ENCODE assay signal across 9 cellular contexts in the genomic region with DNA sequence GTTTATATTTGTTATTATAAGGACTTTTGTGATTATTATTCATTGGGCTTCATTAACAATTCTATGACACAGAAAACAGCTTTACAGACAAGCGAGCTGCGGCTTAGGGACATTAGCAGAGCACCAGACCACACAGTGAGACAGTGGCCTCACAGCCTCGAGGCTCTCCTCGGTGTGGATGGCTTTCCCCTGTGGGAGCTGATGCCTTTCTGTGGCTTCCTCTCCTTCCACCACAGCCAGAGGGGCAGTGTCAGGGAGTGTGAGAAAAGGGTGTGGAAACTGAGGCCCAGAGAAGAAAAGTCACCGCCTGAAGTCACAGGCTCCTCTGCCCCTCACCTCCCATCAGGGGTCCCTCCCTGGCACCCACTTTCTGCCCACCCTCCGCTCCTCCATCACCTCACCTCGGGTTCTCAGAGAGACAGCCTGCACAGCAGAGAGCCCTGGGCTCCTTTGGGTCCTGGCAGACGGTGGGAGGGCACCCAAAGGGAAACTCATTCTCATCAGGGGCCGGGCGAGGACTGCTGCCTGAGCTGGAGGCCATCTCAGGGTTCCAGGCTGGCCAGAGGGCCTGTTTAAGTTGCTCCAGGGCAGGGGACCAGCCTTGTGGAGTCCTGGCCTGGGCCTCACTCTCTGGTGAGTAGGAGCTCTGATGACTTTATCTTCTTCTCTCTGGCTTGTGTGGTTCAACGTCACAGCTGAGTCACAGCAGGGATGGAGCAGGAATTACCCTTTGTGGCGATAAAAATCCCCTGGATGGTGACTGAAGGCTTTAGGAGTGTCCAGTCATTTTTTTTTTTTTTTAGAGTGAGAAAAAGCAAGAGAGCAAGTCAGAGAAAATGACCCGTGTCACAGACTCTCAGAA. TPM values are rescaled to one million over a fixed set of nuclear protein-coding genes. Genes with fewer than 3 reads are reported as not detected.
DNase-seq lines count a peak whose midpoint lies in the region; ATAC-seq and TF ChIP-seq lines count a peak whose summit lies in the region.
"Had no signal": no experiment of that assay in that cellular context is flagged by ENCODE, and none has a peak within 500 bp of the region (broad histone marks: within the 10 kb centered on the region; RNA-seq: fewer than 3 reads in every experiment).

No MANE protein-coding gene starts in this region.

- ATAC-seq in Right ventricle myocardium inferior: peak; percentile 15
- peak; percentile 29 for ATAC-seq in HG03521 (IDR thresholded peaks at IDR 0.05; ENCODE audit: unreplicated experiment)
- peak; percentile 37 for ATAC-seq in activated CD8-positive, alpha-beta T cell treated with anti-CD3 and anti-CD28 coated beads, Interleukin-2, amount 10 ng/mL, durations not matched to agents 7 days and 5 days

- no peaks in the 10 kb centered on the region for H3K27me3 Mint-ChIP-seq in activated CD8-positive, alpha-beta T cell treated with anti-CD3 and anti-CD28 coated beads, Interleukin-2, amount 10 ng/mL, durations not matched to agents 7 days and 5 days (ENCODE audit: low read depth)

- H3K9me3 Mint-ChIP-seq in activated CD8-positive, alpha-beta T cell treated with anti-CD3 and anti-CD28 coated beads, Interleukin-2, amount 10 ng/mL, durations not matched to agents 7 days and 5 days (ENCODE audit: insufficient read depth): no peaks in the 10 kb centered on the region

- CTCF ChIA-PET in activated CD8-positive, alpha-beta T cell treated with anti-CD3 and anti-CD28 coated beads, Interleukin-2, amount 10 ng/mL, durations not matched to agents 7 days and 5 days (lab: Charles Lee): interaction anchor here (0.7 to 4.9 kb wide), 11 partner anchors 7 to 196 kb away, joined by 3 to 26 read pairs (median 6); a partner anchor contains a TSS

- H4K20me1 ChIP-seq in fibroblast of lung (ENCODE audit: control insufficient read depth, extremely low read depth, insufficient read depth, low read length): no peaks in the 10 kb centered on the region

- H3K27ac ChIP-seq in fibroblast of lung (ENCODE audit: insufficient read depth, low read length): peak overlapping the region; percentile 45
- H3K27ac ChIP-seq: C4-2B had no signal

- H3K27me3 ChIP-seq in fibroblast of lung (ENCODE audit: control insufficient read depth, insufficient read depth, low read length): no peaks in the 10 kb centered on the region

- H3K4me3 ChIP-seq in fibroblast of lung (replicated peaks in 1 of 4; ENCODE audit: control extremely low read depth in 1 of 4, insufficient read depth in 1 of 4, low read depth in 3 of 4, low read length in 4 of 4): no peak overlapping the region

- DNase-seq in Right ventricle myocardium inferior (ENCODE audit: missing footprints) (no peak), cardiac septum (ENCODE audit: low spot score) (no peak), fibroblast of lung (ENCODE audit: low read depth in 2 of 2) (peak; percentile 85 to 93), NCI-H1436 (lab: John Stamatoyannopoulos, UW) (no peak), NCI-H2227 (lab: John Stamatoyannopoulos, UW; ENCODE audit: unreplicated experiment) (no peak)
- peak; percentile 68 for DNase-seq in activated CD8-positive, alpha-beta T cell treated with anti-CD3 and anti-CD28 coated beads, Interleukin-2, amount 10 ng/mL, durations not matched to agents 7 days and 5 days
- DNase-seq in stimulated activated CD4-positive, alpha-beta T cell treated with anti-CD3 and anti-CD28 coated beads, Interleukin-12 subunit alpha, Interleukin-12 subunit beta, amount 100 ng/mL, for 24 hours (ENCODE audit: low read depth in 2 of 2): peak; percentile 70 to 83

- H3K9ac ChIP-seq in fibroblast of lung (ENCODE audit: insufficient read depth, low read length): no peak overlapping the region

- peak overlapping the region; percentile 95 for H3K27ac Mint-ChIP-seq in activated CD8-positive, alpha-beta T cell treated with anti-CD3 and anti-CD28 coated beads, Interleukin-2, amount 10 ng/mL, durations not matched to agents 7 days and 5 days

- intact Hi-C loops in Right ventricle myocardium inferior (cut with DNase I) (loop anchor here (5.0 kb wide), 1 partner anchor 133 kb away; a partner anchor contains a TSS), cardiac septum (cut with DNase I) (no loop called here)

- no peak overlapping the region for H2AFZ ChIP-seq in fibroblast of lung (ENCODE audit: low read length)

- peaks cover 66% of the 10 kb centered on the region for H3K36me3 Mint-ChIP-seq in activated CD8-positive, alpha-beta T cell treated with anti-CD3 and anti-CD28 coated beads, Interleukin-2, amount 10 ng/mL, durations not matched to agents 7 days and 5 days (ENCODE audit: low read depth)

- H3K4me1 ChIP-seq in fibroblast of lung (ENCODE audit: control insufficient read depth, extremely low read depth, insufficient read depth, low read length): peaks cover 9% of the 10 kb centered on the region

- H3K4me1 Mint-ChIP-seq in activated CD8-positive, alpha-beta T cell treated with anti-CD3 and anti-CD28 coated beads, Interleukin-2, amount 10 ng/mL, durations not matched to agents 7 days and 5 days (ENCODE audit: low read depth): peaks cover 85% of the 10 kb centered on the region

- no peaks in the 10 kb centered on the region for H3K9me3 ChIP-seq in fibroblast of lung (ENCODE audit: control insufficient read depth, insufficient read depth, low read depth, low read length)

- no peaks in the 10 kb centered on the region for H3K79me2 ChIP-seq in fibroblast of lung (ENCODE audit: control insufficient read depth, insufficient read depth, low read length)

- H3K4me2 ChIP-seq in fibroblast of lung (ENCODE audit: extremely low read depth, insufficient read depth, low read length): no peak overlapping the region

- H3K4me3 Mint-ChIP-seq in activated CD8-positive, alpha-beta T cell treated with anti-CD3 and anti-CD28 coated beads, Interleukin-2, amount 10 ng/mL, durations not matched to agents 7 days and 5 days: peak overlapping the region; percentile 90

- no peak for TF ChIP-seq CTCF in fibroblast of lung (conservative IDR thresholded peaks at IDR 0.05 in 1 of 2, IDR thresholded peaks at IDR 0.05 in 1 of 2; ENCODE audit: low read depth in 1 of 2, low read length in 2 of 2)

- no peaks in the 10 kb centered on the region for H3K36me3 ChIP-seq in fibroblast of lung (ENCODE audit: control insufficient read depth, insufficient read depth, low read length)

- POLR2A ChIA-PET in activated CD8-positive, alpha-beta T cell treated with anti-CD3 and anti-CD28 coated beads, Interleukin-2, amount 10 ng/mL, durations not matched to agents 7 days and 5 days (lab: Charles Lee): interaction anchor here (0.8 to 15.6 kb wide), 13 partner anchors 7 to 149 kb away, joined by 3 to 344 read pairs (median 7); a partner anchor contains a TSS

RNA-seq across cellular contexts. Expression of a gene that starts 0.8 kb away (rescaled TPM):
- total RNA-seq in Right ventricle myocardium inferior (2.1 TPM), cardiac septum (2.4 TPM), fibroblast of lung (2.6 and 3.8 TPM in 2 replicates)
- total RNA-seq in activated CD8-positive, alpha-beta T cell treated with anti-CD3 and anti-CD28 coated beads, Interleukin-2, amount 10 ng/mL, durations not matched to agents 7 days and 5 days: 10 to 100 TPM; 51.6 to 52.9 TPM
- 0.58 and 0.93 TPM in 2 replicates for polyA plus RNA-seq in fibroblast of lung
- 0.52 and 0.82 TPM in 2 replicates for polyA plus RNA-seq in fibroblast of lung (2012)
- 1.4 TPM in 2 replicates for polyA minus RNA-seq in fibroblast of lung (ENCODE audit: low replicate concordance)

RNA-seq across cellular contexts. Expression of a gene that starts 48.8 kb away (rescaled TPM):
- total RNA-seq in Right ventricle myocardium inferior (13.2 TPM), cardiac septum (15.3 TPM), fibroblast of lung (22.1 and 38.3 TPM in 2 replicates)
- 100 to 1,000 TPM; 273 to 290 TPM for total RNA-seq in activated CD8-positive, alpha-beta T cell treated with anti-CD3 and anti-CD28 coated beads, Interleukin-2, amount 10 ng/mL, durations not matched to agents 7 days and 5 days
- 21.4 and 60.5 TPM in 2 replicates for polyA plus RNA-seq in fibroblast of lung
- polyA plus RNA-seq in fibroblast of lung (2012): 26.3 and 73.6 TPM in 2 replicates
- polyA minus RNA-seq in fibroblast of lung (ENCODE audit: low replicate concordance): 47.6 and 166 TPM in 2 replicates

Comparison
In these comparisons a context has a peak if more than half of its experiments do, and no peak if none do; other contexts are left out.
1. DNase-seq: peak in activated CD8-positive, alpha-beta T cell treated with anti-CD3 and anti-CD28 coated beads, Interleukin-2, amount 10 ng/mL, durations not matched to agents 7 days and 5 days (single experiment), fibroblast of lung (2 of 2) and stimulated activated CD4-positive, alpha-beta T cell treated with anti-CD3 and anti-CD28 coated beads, Interleukin-12 subunit alpha, Interleukin-12 subunit beta, amount 100 ng/mL, for 24 hours (2 of 2); none in Right ventricle myocardium inferior (single experiment), cardiac septum (single experiment), NCI-H1436 (single experiment) and NCI-H2227 (single experiment).
2. RNA of a gene that starts 0.8 kb away (total RNA-seq): 51.6 to 52.9 TPM in activated CD8-positive, alpha-beta T cell treated with anti-CD3 and anti-CD28 coated beads, Interleukin-2, amount 10 ng/mL, durations not matched to agents 7 days and 5 days; 2.6 to 3.8 TPM in fibroblast of lung, 2.4 TPM in cardiac septum (single experiment) and 2.1 TPM in Right ventricle myocardium inferior (single experiment); every median in the first group is over 10 times any median in the second.
3. Peak in every context shown above with its lines, with median percentiles within 50 percentile points of each other: ATAC-seq.